Comparison of ENCODE assay signal across 15 cellular contexts in the genomic region with DNA sequence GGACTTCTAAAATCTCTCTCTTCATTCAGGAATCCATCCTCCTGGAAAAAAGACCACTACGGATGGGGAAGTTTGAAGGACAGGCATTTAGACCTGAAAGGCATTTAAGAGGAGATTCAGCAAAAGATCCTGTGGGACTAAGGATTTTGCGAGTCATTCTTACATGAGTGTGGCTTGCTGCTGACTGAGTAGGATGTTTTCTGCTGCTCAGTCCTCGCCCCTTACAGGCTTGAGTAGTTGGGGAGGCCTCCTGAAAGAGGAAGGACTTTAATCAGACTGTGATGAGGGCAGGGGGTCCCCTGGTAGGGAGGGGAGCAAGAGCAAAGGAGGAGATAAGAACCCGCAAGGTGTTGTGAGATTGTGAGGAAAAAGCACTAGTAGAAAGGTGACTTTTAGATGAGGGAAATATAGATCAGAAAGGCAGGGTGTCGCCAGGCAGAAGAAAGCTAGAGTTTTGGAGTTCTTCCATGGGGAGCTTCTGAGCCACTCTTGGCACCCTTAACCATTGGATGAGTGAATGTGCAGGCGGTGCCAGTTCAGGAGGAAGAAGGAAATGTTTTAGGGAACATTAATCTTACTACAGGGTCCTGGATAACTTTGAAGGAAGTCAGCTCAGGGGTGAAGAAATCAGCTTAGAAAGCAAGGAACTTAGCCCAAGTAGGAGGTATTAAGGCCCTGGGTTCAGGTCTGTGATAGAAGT.
"Had no signal": no experiment of that assay in that cellular context is flagged by ENCODE, and none has a peak within 500 bp of the region (broad histone marks: within the 10 kb centered on the region; RNA-seq: fewer than 3 reads in every experiment).

No MANE protein-coding gene starts in this region.

- H3K27ac ChIP-seq: ascending aorta, hepatocyte, stomach, thoracic aorta, WERI-Rb-1 had no signal

- H3K9me3 Mint-ChIP-seq: mesothelial cell of epicardium had no signal

- H3K4me3 ChIP-seq: ascending aorta, hepatocyte, stomach, thoracic aorta had no signal

- H3K4me3 Mint-ChIP-seq: mesothelial cell of epicardium had no signal

- FAIRE-seq: colon had no signal

- H3K9me3 ChIP-seq: ascending aorta, stomach, thoracic aorta had no signal

- H3K27ac Mint-ChIP-seq: mesothelial cell of epicardium had no signal

- ATAC-seq: left ventricle myocardium superior had no signal

- H3K4me1 ChIP-seq: ascending aorta, stomach had no signal

- H3K27me3 ChIP-seq: ascending aorta, hepatocyte, stomach had no signal

- H3K36me3 ChIP-seq: ascending aorta, stomach, thoracic aorta, WERI-Rb-1 had no signal

- DNase-seq: activated CD4-positive, alpha-beta T cell treated with anti-CD3 and anti-CD28 coated beads, Interleukin-2, amount 50 U/mL, for 1 hour; activated gamma-delta T cell treated with Interleukin-2 at 50 U/mL for 16 hours; activated T-cell treated with anti-CD3 and anti-CD28 coated beads, Interleukin-2, amount 50 U/mL, for 1 hour; left ventricle myocardium superior; stimulated activated CD4-positive, alpha-beta T cell treated with anti-CD3 and anti-CD28 coated beads, Interleukin-15, amount 100 ng/mL, for 24 hours; stimulated activated CD4-positive, alpha-beta T cell treated with anti-CD3 and anti-CD28 coated beads, Interleukin-4, amount 100 ng/mL, for 24 hours; stomach; SW 1271; T-helper 9 cell; WERI-Rb-1 had no signal

- H3K36me3 Mint-ChIP-seq: mesothelial cell of epicardium had no signal
